Comparison of ENCODE assay signal across 1 cellular context in the genomic region with DNA sequence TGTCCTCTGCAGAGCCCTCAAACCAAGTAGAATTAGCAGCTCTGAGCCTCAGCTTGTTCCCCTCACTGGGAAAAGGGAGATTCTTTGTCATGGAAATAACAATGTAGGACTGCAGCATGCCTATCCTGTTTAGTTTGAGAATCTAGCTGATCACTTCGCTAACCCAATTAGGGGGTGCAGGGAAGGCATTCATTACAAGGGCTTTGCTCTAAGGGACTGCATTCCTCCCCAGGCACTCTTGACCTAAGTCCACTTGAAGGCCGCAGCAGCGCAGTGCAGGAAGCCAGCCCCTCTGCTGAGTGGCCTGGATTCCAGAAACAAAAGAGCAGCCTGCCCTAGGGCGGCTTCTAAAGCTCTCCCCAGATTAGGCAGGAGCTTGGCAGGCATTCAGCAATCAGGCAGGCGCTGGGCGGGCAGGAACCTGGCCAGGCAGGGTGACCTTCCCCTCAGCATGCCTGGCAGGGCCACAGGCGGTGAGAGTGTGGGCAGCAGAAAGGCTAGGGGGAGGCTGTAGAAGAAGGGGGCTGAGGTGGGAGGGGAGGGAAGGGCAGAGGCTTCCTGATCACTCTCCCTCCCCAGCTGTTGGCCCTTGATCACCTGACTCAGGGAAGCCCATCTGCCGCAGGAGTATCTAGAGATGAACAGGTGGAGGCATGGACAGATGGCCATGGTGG.
TF ChIP-seq lines count a peak whose summit lies in the region.

No MANE protein-coding gene starts in this region.

TF ChIP-seq in H1, 55 proteins besides CTCF, POLR2A, EP300 and RAD21 (continued from another document):
- TF ChIP-seq CTBP2 (IDR thresholded peaks at IDR 0.05; ENCODE audit: borderline replicate concordance, insufficient read depth, insufficient read length, low read length) (peak; percentile 94), RFX5 (IDR thresholded peaks at IDR 0.05; ENCODE audit: borderline replicate concordance, low read depth, low read length) (no peak; the same call in 1 of the 2 replicates), KDM4A (IDR thresholded peaks at IDR 0.05; ENCODE audit: low read depth, low read length, severe bottlenecking) (peak; percentile 47), TAF1 (IDR thresholded peaks at IDR 0.05; ENCODE audit: low read depth, low read length) (peak; percentile 72), SP2 (IDR thresholded peaks at IDR 0.05; ENCODE audit: low read length) (no peak), SP4 (IDR thresholded peaks at IDR 0.05; ENCODE audit: low read length) (no peak), HDAC2 (IDR thresholded peaks at IDR 0.05; ENCODE audit: borderline replicate concordance in 1 of 2, low read depth in 2 of 2, low read length in 2 of 2) (peak; percentile 87 to 91; a peak in 3 of 4 replicates), CREB1 (IDR thresholded peaks at IDR 0.05) (no peak), KDM1A (IDR thresholded peaks at IDR 0.05; ENCODE audit: borderline replicate concordance, low read length) (peak; percentile 74; the same call in 1 of the 2 replicates), CEBPB (IDR thresholded peaks at IDR 0.05; ENCODE audit: low read depth, low read length) (no peak), NANOG (IDR thresholded peaks at IDR 0.05; ENCODE audit: insufficient read depth, low read depth, low read length, poor library complexity, severe bottlenecking) (no peak), TEAD4 (IDR thresholded peaks at IDR 0.05; ENCODE audit: low read depth, low read length) (peak; percentile 93), BCL11A (IDR thresholded peaks at IDR 0.05; ENCODE audit: low read depth in 2 of 2, low read length in 2 of 2) (peak in 1 of 2 experiments; percentile 6), SP1 (IDR thresholded peaks at IDR 0.05; ENCODE audit: low read depth, low read length) (peak; percentile 67), JUND (IDR thresholded peaks at IDR 0.05; ENCODE audit: low read length) (no peak), SUZ12 (IDR thresholded peaks at IDR 0.05; ENCODE audit: low read length) (no peak), SIX5 (IDR thresholded peaks at IDR 0.05; ENCODE audit: low read depth, low read length) (no peak), GTF2F1 (IDR thresholded peaks at IDR 0.05; ENCODE audit: borderline replicate concordance, low read depth, low read length) (peak; percentile 59; the same call in 1 of the 2 replicates), CHD1 (IDR thresholded peaks at IDR 0.05; ENCODE audit: low read depth, low read length) (no peak), TBP (IDR thresholded peaks at IDR 0.05; ENCODE audit: low read depth, low read length) (peak; percentile 75), ASH2L (IDR thresholded peaks at IDR 0.05; ENCODE audit: low read length) (peak; percentile 92), ATF3 (IDR thresholded peaks at IDR 0.05; ENCODE audit: insufficient read depth, low read depth, low read length) (no peak), RXRA (IDR thresholded peaks at IDR 0.05; ENCODE audit: insufficient read depth, low read depth, low read length) (0 out of 2 replicates have a peak, but pooled peaks have one; percentile 44), POLR2AphosphoS5 (IDR thresholded peaks at IDR 0.05; ENCODE audit: low read depth, low read length) (peak; percentile 34; the same call in 1 of the 2 replicates), TAF7 (optimal IDR thresholded peaks at IDR 0.05; ENCODE audit: borderline replicate concordance, low read depth, low read length) (no peak), MAFK (IDR thresholded peaks at IDR 0.05; ENCODE audit: low read depth, low read length) (no peak), EZH2 (IDR thresholded peaks at IDR 0.05; ENCODE audit: low read depth, low read length, severe bottlenecking) (no peak), SRF (IDR thresholded peaks at IDR 0.05; ENCODE audit: low read depth, low read length) (no peak), NRF1 (IDR thresholded peaks at IDR 0.05; ENCODE audit: low read depth, low read length) (no peak), SIRT6 (IDR thresholded peaks at IDR 0.05; ENCODE audit: low read length) (no peak), JUN (IDR thresholded peaks at IDR 0.05; ENCODE audit: low read depth, low read length) (no peak), POU5F1 (IDR thresholded peaks at IDR 0.05; ENCODE audit: low read depth, low read length) (peak; percentile 94), YY1 (IDR thresholded peaks at IDR 0.05; ENCODE audit: low read depth, low read length) (peak; percentile 53), RNF2 (IDR thresholded peaks at IDR 0.05; ENCODE audit: borderline replicate concordance, low read depth, low read length, missing control alignments, poor library complexity, severe bottlenecking) (no peak), RBBP5 (IDR thresholded peaks at IDR 0.05; ENCODE audit: borderline replicate concordance, low read depth, low read length) (0 out of 2 replicates have a peak, but pooled peaks have one; percentile 87), TCF12 (IDR thresholded peaks at IDR 0.05; ENCODE audit: low read depth, low read length) (0 out of 2 replicates have a peak, but pooled peaks have one; percentile 60), GABPA (IDR thresholded peaks at IDR 0.05; ENCODE audit: borderline replicate concordance, insufficient read depth, low read length) (peak; percentile 30; the same call in 1 of the 2 replicates), SIN3A (conservative IDR thresholded peaks at IDR 0.05 in 1 of 2, IDR thresholded peaks at IDR 0.05 in 1 of 2; ENCODE audit: low read depth in 1 of 2, low read length in 2 of 2) (peak in 1 of 2 experiments; percentile 77; a peak in 1 of 4 replicates), HDAC6 (IDR thresholded peaks at IDR 0.05; ENCODE audit: low read depth, low read length) (no peak), MAX (IDR thresholded peaks at IDR 0.05) (peak; percentile 29; the same call in 1 of the 2 replicates), ZNF274 (IDR thresholded peaks at IDR 0.05; ENCODE audit: borderline replicate concordance, extremely low read depth, low read length) (no peak)
- TF ChIP-seq, protein P1, sequence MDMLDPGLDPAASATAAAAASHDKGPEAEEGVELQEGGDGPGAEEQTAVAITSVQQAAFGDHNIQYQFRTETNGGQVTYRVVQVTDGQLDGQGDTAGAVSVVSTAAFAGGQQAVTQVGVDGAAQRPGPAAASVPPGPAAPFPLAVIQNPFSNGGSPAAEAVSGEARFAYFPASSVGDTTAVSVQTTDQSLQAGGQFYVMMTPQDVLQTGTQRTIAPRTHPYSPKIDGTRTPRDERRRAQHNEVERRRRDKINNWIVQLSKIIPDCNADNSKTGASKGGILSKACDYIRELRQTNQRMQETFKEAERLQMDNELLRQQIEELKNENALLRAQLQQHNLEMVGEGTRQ (IDR thresholded peaks at IDR 0.05; ENCODE audit: low read length): peak; percentile 38; the same call in 1 of the 2 replicates
- TF ChIP-seq, protein P2, sequence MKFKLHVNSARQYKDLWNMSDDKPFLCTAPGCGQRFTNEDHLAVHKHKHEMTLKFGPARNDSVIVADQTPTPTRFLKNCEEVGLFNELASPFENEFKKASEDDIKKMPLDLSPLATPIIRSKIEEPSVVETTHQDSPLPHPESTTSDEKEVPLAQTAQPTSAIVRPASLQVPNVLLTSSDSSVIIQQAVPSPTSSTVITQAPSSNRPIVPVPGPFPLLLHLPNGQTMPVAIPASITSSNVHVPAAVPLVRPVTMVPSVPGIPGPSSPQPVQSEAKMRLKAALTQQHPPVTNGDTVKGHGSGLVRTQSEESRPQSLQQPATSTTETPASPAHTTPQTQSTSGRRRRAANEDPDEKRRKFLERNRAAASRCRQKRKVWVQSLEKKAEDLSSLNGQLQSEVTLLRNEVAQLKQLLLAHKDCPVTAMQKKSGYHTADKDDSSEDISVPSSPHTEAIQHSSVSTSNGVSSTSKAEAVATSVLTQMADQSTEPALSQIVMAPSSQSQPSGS (IDR thresholded peaks at IDR 0.05; ENCODE audit: low read length): peak; percentile 61; the same call in 1 of the 2 replicates
- TF ChIP-seq, protein P3, sequence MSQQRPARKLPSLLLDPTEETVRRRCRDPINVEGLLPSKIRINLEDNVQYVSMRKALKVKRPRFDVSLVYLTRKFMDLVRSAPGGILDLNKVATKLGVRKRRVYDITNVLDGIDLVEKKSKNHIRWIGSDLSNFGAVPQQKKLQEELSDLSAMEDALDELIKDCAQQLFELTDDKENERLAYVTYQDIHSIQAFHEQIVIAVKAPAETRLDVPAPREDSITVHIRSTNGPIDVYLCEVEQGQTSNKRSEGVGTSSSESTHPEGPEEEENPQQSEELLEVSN (IDR thresholded peaks at IDR 0.05): peak; percentile 33; the same call in 1 of the 2 replicates
- TF ChIP-seq, protein P4, sequence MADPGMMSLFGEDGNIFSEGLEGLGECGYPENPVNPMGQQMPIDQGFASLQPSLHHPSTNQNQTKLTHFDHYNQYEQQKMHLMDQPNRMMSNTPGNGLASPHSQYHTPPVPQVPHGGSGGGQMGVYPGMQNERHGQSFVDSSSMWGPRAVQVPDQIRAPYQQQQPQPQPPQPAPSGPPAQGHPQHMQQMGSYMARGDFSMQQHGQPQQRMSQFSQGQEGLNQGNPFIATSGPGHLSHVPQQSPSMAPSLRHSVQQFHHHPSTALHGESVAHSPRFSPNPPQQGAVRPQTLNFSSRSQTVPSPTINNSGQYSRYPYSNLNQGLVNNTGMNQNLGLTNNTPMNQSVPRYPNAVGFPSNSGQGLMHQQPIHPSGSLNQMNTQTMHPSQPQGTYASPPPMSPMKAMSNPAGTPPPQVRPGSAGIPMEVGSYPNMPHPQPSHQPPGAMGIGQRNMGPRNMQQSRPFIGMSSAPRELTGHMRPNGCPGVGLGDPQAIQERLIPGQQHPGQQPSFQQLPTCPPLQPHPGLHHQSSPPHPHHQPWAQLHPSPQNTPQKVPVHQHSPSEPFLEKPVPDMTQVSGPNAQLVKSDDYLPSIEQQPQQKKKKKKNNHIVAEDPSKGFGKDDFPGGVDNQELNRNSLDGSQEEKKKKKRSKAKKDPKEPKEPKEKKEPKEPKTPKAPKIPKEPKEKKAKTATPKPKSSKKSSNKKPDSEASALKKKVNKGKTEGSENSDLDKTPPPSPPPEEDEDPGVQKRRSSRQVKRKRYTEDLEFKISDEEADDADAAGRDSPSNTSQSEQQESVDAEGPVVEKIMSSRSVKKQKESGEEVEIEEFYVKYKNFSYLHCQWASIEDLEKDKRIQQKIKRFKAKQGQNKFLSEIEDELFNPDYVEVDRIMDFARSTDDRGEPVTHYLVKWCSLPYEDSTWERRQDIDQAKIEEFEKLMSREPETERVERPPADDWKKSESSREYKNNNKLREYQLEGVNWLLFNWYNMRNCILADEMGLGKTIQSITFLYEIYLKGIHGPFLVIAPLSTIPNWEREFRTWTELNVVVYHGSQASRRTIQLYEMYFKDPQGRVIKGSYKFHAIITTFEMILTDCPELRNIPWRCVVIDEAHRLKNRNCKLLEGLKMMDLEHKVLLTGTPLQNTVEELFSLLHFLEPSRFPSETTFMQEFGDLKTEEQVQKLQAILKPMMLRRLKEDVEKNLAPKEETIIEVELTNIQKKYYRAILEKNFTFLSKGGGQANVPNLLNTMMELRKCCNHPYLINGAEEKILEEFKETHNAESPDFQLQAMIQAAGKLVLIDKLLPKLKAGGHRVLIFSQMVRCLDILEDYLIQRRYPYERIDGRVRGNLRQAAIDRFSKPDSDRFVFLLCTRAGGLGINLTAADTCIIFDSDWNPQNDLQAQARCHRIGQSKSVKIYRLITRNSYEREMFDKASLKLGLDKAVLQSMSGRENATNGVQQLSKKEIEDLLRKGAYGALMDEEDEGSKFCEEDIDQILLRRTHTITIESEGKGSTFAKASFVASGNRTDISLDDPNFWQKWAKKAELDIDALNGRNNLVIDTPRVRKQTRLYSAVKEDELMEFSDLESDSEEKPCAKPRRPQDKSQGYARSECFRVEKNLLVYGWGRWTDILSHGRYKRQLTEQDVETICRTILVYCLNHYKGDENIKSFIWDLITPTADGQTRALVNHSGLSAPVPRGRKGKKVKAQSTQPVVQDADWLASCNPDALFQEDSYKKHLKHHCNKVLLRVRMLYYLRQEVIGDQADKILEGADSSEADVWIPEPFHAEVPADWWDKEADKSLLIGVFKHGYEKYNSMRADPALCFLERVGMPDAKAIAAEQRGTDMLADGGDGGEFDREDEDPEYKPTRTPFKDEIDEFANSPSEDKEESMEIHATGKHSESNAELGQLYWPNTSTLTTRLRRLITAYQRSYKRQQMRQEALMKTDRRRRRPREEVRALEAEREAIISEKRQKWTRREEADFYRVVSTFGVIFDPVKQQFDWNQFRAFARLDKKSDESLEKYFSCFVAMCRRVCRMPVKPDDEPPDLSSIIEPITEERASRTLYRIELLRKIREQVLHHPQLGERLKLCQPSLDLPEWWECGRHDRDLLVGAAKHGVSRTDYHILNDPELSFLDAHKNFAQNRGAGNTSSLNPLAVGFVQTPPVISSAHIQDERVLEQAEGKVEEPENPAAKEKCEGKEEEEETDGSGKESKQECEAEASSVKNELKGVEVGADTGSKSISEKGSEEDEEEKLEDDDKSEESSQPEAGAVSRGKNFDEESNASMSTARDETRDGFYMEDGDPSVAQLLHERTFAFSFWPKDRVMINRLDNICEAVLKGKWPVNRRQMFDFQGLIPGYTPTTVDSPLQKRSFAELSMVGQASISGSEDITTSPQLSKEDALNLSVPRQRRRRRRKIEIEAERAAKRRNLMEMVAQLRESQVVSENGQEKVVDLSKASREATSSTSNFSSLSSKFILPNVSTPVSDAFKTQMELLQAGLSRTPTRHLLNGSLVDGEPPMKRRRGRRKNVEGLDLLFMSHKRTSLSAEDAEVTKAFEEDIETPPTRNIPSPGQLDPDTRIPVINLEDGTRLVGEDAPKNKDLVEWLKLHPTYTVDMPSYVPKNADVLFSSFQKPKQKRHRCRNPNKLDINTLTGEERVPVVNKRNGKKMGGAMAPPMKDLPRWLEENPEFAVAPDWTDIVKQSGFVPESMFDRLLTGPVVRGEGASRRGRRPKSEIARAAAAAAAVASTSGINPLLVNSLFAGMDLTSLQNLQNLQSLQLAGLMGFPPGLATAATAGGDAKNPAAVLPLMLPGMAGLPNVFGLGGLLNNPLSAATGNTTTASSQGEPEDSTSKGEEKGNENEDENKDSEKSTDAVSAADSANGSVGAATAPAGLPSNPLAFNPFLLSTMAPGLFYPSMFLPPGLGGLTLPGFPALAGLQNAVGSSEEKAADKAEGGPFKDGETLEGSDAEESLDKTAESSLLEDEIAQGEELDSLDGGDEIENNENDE (IDR thresholded peaks at IDR 0.05; ENCODE audit: insufficient replicate concordance, low read length): peak; percentile 93
